ENCODE assay signal across 13 cellular contexts in genomic region chr9:116337015-116337414, GRCh38.
DNase-seq lines count a peak whose midpoint lies in the region; ATAC-seq and TF ChIP-seq lines count a peak whose summit lies in the region.
"Had no signal": no experiment of that assay in that cellular context is flagged by ENCODE, and none has a peak within 500 bp of the region (broad histone marks: within the 10 kb centered on the region; RNA-seq: fewer than 3 reads in every experiment).

No MANE protein-coding gene starts in this region.

- POLR2A ChIA-PET in HEK293 (lab: Yijun Ruan, JAX), result no interaction called here

- peak; percentile 41 for DNase-seq in AG08396 (ENCODE audit: low spot score)
- DNase-seq in astrocyte of the hippocampus (ENCODE audit: low read depth, low spot score), result peak; percentile 89
- peak; percentile 81 for DNase-seq in iris pigment epithelial cell (ENCODE audit: low read depth)
- DNase-seq in OCI-M2 (lab: John Stamatoyannopoulos, UW; ENCODE audit: unreplicated experiment), result no peak
- DNase-seq in LoVo (ENCODE audit: low spot score), result no peak
- DNase-seq: CD4-positive, alpha-beta T cell; dorsolateral prefrontal cortex; NCI-H2029; small intestine had no signal

- TF ChIP-seq CTCF in HEK293 (tag by site-specific recombination; IDR thresholded peaks at IDR 0.05), result no peak

- no peak overlapping the region for H3K4me3 ChIP-seq in HEK293 (ENCODE audit: low read depth, low read length)
- H3K4me3 ChIP-seq: dorsolateral prefrontal cortex had no signal

- H3K9me3 ChIP-seq in HEK293 (ENCODE audit: control insufficient read depth, insufficient read depth, low read depth, low read length), result no peaks in the 10 kb centered on the region

- H3K36me3 ChIP-seq in HEK293 (ENCODE audit: control insufficient read depth in 2 of 2, insufficient read depth in 1 of 2, low read length in 2 of 2), result no peaks in the 10 kb centered on the region

- CTCF ChIA-PET in HEK293 (lab: Yijun Ruan, JAX), result no interaction called here

- H3K27ac ChIP-seq in HEK293 (ENCODE audit: extremely low read depth, low read depth, low read length), result no peak overlapping the region
- H3K27ac ChIP-seq: dorsolateral prefrontal cortex had no signal

- ATAC-seq in HG03039 (IDR thresholded peaks at IDR 0.05; ENCODE audit: unreplicated experiment), result no peak
- ATAC-seq in GM21529 (IDR thresholded peaks at IDR 0.05; ENCODE audit: unreplicated experiment), result no peak
- ATAC-seq: activated CD4-positive, CD25-positive, alpha-beta regulatory T cell treated with anti-CD3 and anti-CD28 coated beads, Interleukin-2, amount 50 U/mL, for 24 hours had no signal

- H3K4me1 ChIP-seq in HEK293 (ENCODE audit: control insufficient read depth, insufficient read depth, low read length), result no peaks in the 10 kb centered on the region

TF ChIP-seq in HEK293, 187 proteins besides CTCF, POLR2A, EP300 and RAD21:
- TF ChIP-seq ZIC2 (tag by site-specific recombination; IDR thresholded peaks at IDR 0.05), result peak; percentile 37; the same call in 1 of the 2 replicates
- TF ChIP-seq SALL2 (tag by site-specific recombination; IDR thresholded peaks at IDR 0.05; ENCODE audit: borderline replicate concordance), result no peak

Comparison
In these comparisons a context has a peak if more than half of its experiments do, and no peak if none do; other contexts are left out.
1. DNase-seq: peak in AG08396 (single experiment), astrocyte of the hippocampus (single experiment) and iris pigment epithelial cell (single experiment); none in OCI-M2 (single experiment) and LoVo (single experiment).